In genomic region chr17:75688209-75688771, GRCh38 we compare ENCODE assay signal across 9 cellular contexts. TPM values are rescaled to one million over a fixed set of nuclear protein-coding genes. Genes with fewer than 3 reads are reported as not detected.
DNase-seq lines count a peak whose midpoint lies in the region.
"Had no signal": no experiment of that assay in that cellular context is flagged by ENCODE, and none has a peak within 500 bp of the region (broad histone marks: within the 10 kb centered on the region; RNA-seq: fewer than 3 reads in every experiment).

No MANE protein-coding gene starts in this region.

- H3K27ac ChIP-seq in GM23248: peak overlapping the region; percentile 80
- peak overlapping the region; percentile 100 for H3K27ac ChIP-seq in epithelial cell of prostate
- peak overlapping the region; percentile 67 for H3K27ac ChIP-seq in skeletal muscle tissue (ENCODE audit: low read depth, low read length)

- peaks cover 76% of the 10 kb centered on the region for H3K79me2 ChIP-seq in GM23248 (ENCODE audit: insufficient read depth)

- H3K27ac Mint-ChIP-seq in T-helper 1 cell treated with Interleukin-12 subunit alpha and Interleukin-12 subunit beta and Interleukin-4 antibody, amounts not matched to agents 30 μg/mL and 1 μg/mL, for 36 hours: peak overlapping the region; percentile 85

- H3K27me3 ChIP-seq in GM23248 (replicated peaks; ENCODE audit: insufficient read depth) (no peaks in the 10 kb centered on the region), skeletal muscle tissue (ENCODE audit: control insufficient read depth in 3 of 3, insufficient read depth in 3 of 3, low read length in 3 of 3) (no peaks in the 10 kb centered on the region)

- peak overlapping the region; percentile 66 for H3K4me3 Mint-ChIP-seq in T-helper 1 cell treated with Interleukin-12 subunit alpha and Interleukin-12 subunit beta and Interleukin-4 antibody, amounts not matched to agents 30 μg/mL and 1 μg/mL, for 36 hours

- H3K9me2 ChIP-seq in GM23248 (ENCODE audit: insufficient read depth): no peaks in the 10 kb centered on the region

- in situ Hi-C loops in GM23248 (cut with MboI): no loop called here

- H3K4me1 Mint-ChIP-seq in T-helper 1 cell treated with Interleukin-12 subunit alpha and Interleukin-12 subunit beta and Interleukin-4 antibody, amounts not matched to agents 30 μg/mL and 1 μg/mL, for 36 hours (ENCODE audit: low read depth): peaks cover 54% of the 10 kb centered on the region

- H3K9ac ChIP-seq in GM23248: peak overlapping the region; percentile 63
- H3K9ac ChIP-seq in skeletal muscle tissue (ENCODE audit: low read depth in 1 of 3, low read length in 3 of 3): peak overlapping the region; percentile 20 to 55 (median 21)

- WGBS in GM23248 (ENCODE audit: low coverage in 1 of 2, low lambda C conversion rate in 2 of 2, missing lambda C conversion rate in 2 of 2), 2 experiments: 23 to 28% methylated on average over 11 of the region's 11 CpGs

- H3K27me3 Mint-ChIP-seq in T-helper 1 cell treated with Interleukin-12 subunit alpha and Interleukin-12 subunit beta and Interleukin-4 antibody, amounts not matched to agents 30 μg/mL and 1 μg/mL, for 36 hours (ENCODE audit: low read depth): no peaks in the 10 kb centered on the region

- peaks cover 55% of the 10 kb centered on the region for H3F3A ChIP-seq in GM23248 (ENCODE audit: insufficient read depth)

- no peaks in the 10 kb centered on the region for H3K36me3 ChIP-seq in GM23248 (ENCODE audit: low read depth)
- peaks cover 3 to 6% (median 4%) of the 10 kb centered on the region in 3 donors for H3K36me3 ChIP-seq in skeletal muscle tissue (ENCODE audit: control insufficient read depth in 3 of 3, insufficient read depth in 3 of 3, low read length in 3 of 3)

- H3K4me1 ChIP-seq in GM23248 (ENCODE audit: insufficient read depth) (peaks cover 88% of the 10 kb centered on the region), skeletal muscle tissue (ENCODE audit: control insufficient read depth in 3 of 3, insufficient read depth in 3 of 3, low read length in 3 of 3) (peaks cover 48 to 73% (median 62%) of the 10 kb centered on the region in 3 donors)

- peaks cover 15% of the 10 kb centered on the region for H3K36me3 Mint-ChIP-seq in T-helper 1 cell treated with Interleukin-12 subunit alpha and Interleukin-12 subunit beta and Interleukin-4 antibody, amounts not matched to agents 30 μg/mL and 1 μg/mL, for 36 hours (ENCODE audit: low read depth)

- no peaks in the 10 kb centered on the region for H4K20me1 ChIP-seq in GM23248 (ENCODE audit: insufficient read depth)

- H3K4me2 ChIP-seq in GM23248 (ENCODE audit: unreplicated experiment): peak overlapping the region; percentile 21

- DNase-seq in GM23248 (peak; percentile 86), epithelial cell of prostate (ENCODE audit: low read depth, low spot score) (no peak), NCI-H128 (lab: John Stamatoyannopoulos, UW; ENCODE audit: unreplicated experiment) (no peak)
- DNase-seq in stimulated activated naive CD4-positive, alpha-beta T cell (lab: John Stamatoyannopoulos, UW): no peak
- no peak for DNase-seq in activated CD8-positive, alpha-beta memory T cell treated with anti-CD3 and anti-CD28 coated beads for 24 hours
- DNase-seq in activated CD8-positive, alpha-beta memory T cell treated with anti-CD3 and anti-CD28 coated beads, Interleukin-2, amount 50 U/mL, for 48 hours: no peak
- DNase-seq: NCI-H2081 treated with DMSO at 0.1 percent for 48 hours had no signal

- H3K4me3 ChIP-seq in GM23248 (no peak overlapping the region), skeletal muscle tissue (ENCODE audit: low read length in 3 of 3) (no peak overlapping the region)

- no peaks in the 10 kb centered on the region for H3K9me3 Mint-ChIP-seq in T-helper 1 cell treated with Interleukin-12 subunit alpha and Interleukin-12 subunit beta and Interleukin-4 antibody, amounts not matched to agents 30 μg/mL and 1 μg/mL, for 36 hours

- no peak overlapping the region for H2AFZ ChIP-seq in GM23248

- no peaks in the 10 kb centered on the region for H3K9me3 ChIP-seq in GM23248 (ENCODE audit: low read depth)
- H3K9me3 ChIP-seq in skeletal muscle tissue (ENCODE audit: control insufficient read depth in 3 of 3, low read length in 3 of 3): no peaks in the 10 kb centered on the region

RNA-seq across cellular contexts. Expression of gene SAP30BP, which starts 21.2 kb away (rescaled TPM):
- 60.8 and 93.7 TPM in 2 replicates for total RNA-seq in GM23248 (2014; rRNA removed; shearing (Covaris generic))
- 93.1 and 99.1 TPM in 2 replicates for polyA plus RNA-seq in GM23248 (2016; fragmentation: Nextera tagmentation; extraction: Ambion mirVana)
- total RNA-seq in skeletal muscle tissue: 36.5 TPM

RNA-seq across cellular contexts. Expression of gene RECQL5, which starts 21.3 kb away (rescaled TPM):
- total RNA-seq in GM23248 (2014; rRNA removed; shearing (Covaris generic)): 12.8 and 21.4 TPM in 2 replicates
- polyA plus RNA-seq in GM23248 (2016; fragmentation: Nextera tagmentation; extraction: Ambion mirVana): 14.3 and 20.9 TPM in 2 replicates
- total RNA-seq in skeletal muscle tissue: 11.0 TPM

RNA-seq across cellular contexts. Expression of gene ITGB4, which starts 33.0 kb away (rescaled TPM):
- under 0.01 TPM in 1 of 2 replicates, not detected in the other for total RNA-seq in GM23248 (2014; rRNA removed; shearing (Covaris generic))
- 1.1 and 1.5 TPM in 2 replicates for polyA plus RNA-seq in GM23248 (2016; fragmentation: Nextera tagmentation; extraction: Ambion mirVana)
- total RNA-seq in skeletal muscle tissue: 3.1 TPM

RNA-seq across cellular contexts. Expression of gene SMIM5, which starts 55.1 kb away (rescaled TPM):
- not detected in 2 replicates for total RNA-seq in GM23248 (2014; rRNA removed; shearing (Covaris generic))
- polyA plus RNA-seq in GM23248 (2016; fragmentation: Nextera tagmentation; extraction: Ambion mirVana): 0.08 and 0.16 TPM in 2 replicates
- total RNA-seq in skeletal muscle tissue: 3.7 TPM
